1 cellular context compared by ENCODE assay signal in genomic region chr10:5737352-5737751, GRCh38.
TF ChIP-seq lines count a peak whose summit lies in the region.

No MANE protein-coding gene starts in this region.

TF ChIP-seq in WTC11, 78 proteins besides CTCF, POLR2A, EP300 and RAD21 (continued from another document):
- TF ChIP-seq ZNF281 (CRISPR knock-in tag; IDR thresholded peaks at IDR 0.05) (no peak), HMGXB4 (CRISPR knock-in tag; IDR thresholded peaks at IDR 0.05) (no peak), NFE2L1 (CRISPR knock-in tag; IDR thresholded peaks at IDR 0.05) (no peak), ZNF396 (CRISPR knock-in tag; IDR thresholded peaks at IDR 0.05; ENCODE audit: borderline replicate concordance) (no peak), ETV6 (CRISPR knock-in tag; IDR thresholded peaks at IDR 0.05) (no peak), RORB (CRISPR knock-in tag; IDR thresholded peaks at IDR 0.05) (no peak), SOX15 (CRISPR knock-in tag; IDR thresholded peaks at IDR 0.05) (no peak)
